ENCODE assay signal across 8 cellular contexts in genomic region chr4:73070072-73070385, GRCh38. TPM values are rescaled to one million over a fixed set of nuclear protein-coding genes. Genes with fewer than 3 reads are reported as not detected.
A peak's percentile ranks its signal among the peaks of the same experiment; 100 is the strongest.
DNase-seq lines count a peak whose midpoint lies in the region; ATAC-seq and TF ChIP-seq lines count a peak whose summit lies in the region.

No MANE protein-coding gene starts in this region.

- DNase-seq in A673 (ENCODE audit: low spot score), result peak; percentile 1
- DNase-seq in RWPE1 (ENCODE audit: low spot score), result no peak
- DNase-seq in fibroblast of the aortic adventitia (ENCODE audit: low read depth), result no peak
- DNase-seq in gastrocnemius medialis, result no peak
- DNase-seq in T-helper 9 cell, result no peak
- DNase-seq in stimulated activated naive CD4-positive, alpha-beta T cell treated with Interleukin-2 at 50 U/mL for 16 hours (lab: John Stamatoyannopoulos, UW), result no peak

- TF ChIP-seq CTCF in A673 (conservative IDR thresholded peaks at IDR 0.05; ENCODE audit: low read depth, low read length) (no peak), RWPE1 (conservative IDR thresholded peaks at IDR 0.05; ENCODE audit: low read depth) (no peak), fibroblast of the aortic adventitia (IDR thresholded peaks at IDR 0.05; ENCODE audit: insufficient read depth, low read length) (no peak), gastrocnemius medialis (IDR thresholded peaks at IDR 0.05 in 4 of 5, conservative IDR thresholded peaks at IDR 0.05 in 1 of 5) (no peak)

- no peaks in the 10 kb centered on the region for H3K9me3 ChIP-seq in A673 (ENCODE audit: low read depth, low read length, poor library complexity, severe bottlenecking)
- no peaks in the 10 kb centered on the region for H3K9me3 ChIP-seq in gastrocnemius medialis

- no peak for TF ChIP-seq POLR2A in gastrocnemius medialis (IDR thresholded peaks at IDR 0.05)

- in situ Hi-C loops in gastrocnemius medialis (cut with MboI; ENCODE audit: low sequenced_read_pairs in 4 of 4), result loop anchor here in 2 of 4 donors (10.0 to 25.0 kb wide), 3 partner anchors 175 to 1092 kb away; partner anchors contain the start of genes ANKRD17 (in 1 of the 2) and MTHFD2L (in 1 of the 2)

- H3K27me3 ChIP-seq in A673 (replicated peaks; ENCODE audit: insufficient read depth, low read depth, low read length, poor library complexity) (no peaks in the 10 kb centered on the region), gastrocnemius medialis (no peaks in the 10 kb centered on the region)

- intact Hi-C loops in A673 (cut with micrococcal nuclease; ENCODE audit: unreplicated experiment) (no loop called here), gastrocnemius medialis (cut with DNase I; ENCODE audit: low total_unique reads) (loop anchor here (5.0 kb wide), 1 partner anchor 52 kb away; no protein-coding TSS in a partner anchor)

- BruUV-seq in A673 (replicated peaks; lab: Mats Ljungman, UMichigan), result TSS peak; percentile 98

- peak overlapping the region; percentile 88 for H3K27ac ChIP-seq in A673 (ENCODE audit: low read depth, low read length, poor library complexity, severe bottlenecking)
- peak overlapping the region; percentile 95 for H3K27ac ChIP-seq in RWPE1
- H3K27ac ChIP-seq in gastrocnemius medialis, result peak overlapping the region; percentile 88 to 94 (median 93)

- H3K4me1 ChIP-seq in A673 (ENCODE audit: insufficient read depth, low read length, poor library complexity, severe bottlenecking) (no peaks in the 10 kb centered on the region), gastrocnemius medialis (peaks cover 5 to 26% of the 10 kb centered on the region in 2 donors)

- H3K4me3 ChIP-seq in A673 (ENCODE audit: low read depth, low read length, poor library complexity, severe bottlenecking), result peak overlapping the region; percentile 63
- H3K4me3 ChIP-seq in fibroblast of the aortic adventitia (ENCODE audit: low read depth, low read length), result peak overlapping the region; percentile 64
- H3K4me3 ChIP-seq in gastrocnemius medialis, result peak overlapping the region; percentile 61 to 92 (median 86)

- H3K36me3 ChIP-seq in A673 (ENCODE audit: insufficient read depth, low read length, poor library complexity, severe bottlenecking) (peaks cover 5% of the 10 kb centered on the region), gastrocnemius medialis (peaks cover 0 to 24% of the 10 kb centered on the region in 2 donors)

- POLR2A ChIA-PET in A673 (lab: Charles Lee; ENCODE audit: low non-redundant PET), result no interaction called here
- POLR2A ChIA-PET in RWPE1 (lab: Yijun Ruan, JAX; ENCODE audit: low non-redundant PET), result no interaction called here

- CTCF ChIA-PET in A673 (lab: Charles Lee) (no interaction called here), RWPE1 (lab: Yijun Ruan, JAX) (interaction anchor here (1.3 kb wide), 1 partner anchor 10 kb away, joined by 4 read pairs; no protein-coding TSS in a partner anchor)

- ATAC-seq in GM18511 (IDR thresholded peaks at IDR 0.05; ENCODE audit: unreplicated experiment) (peak; percentile 22), HG03060 (IDR thresholded peaks at IDR 0.05; ENCODE audit: low read depth, unreplicated experiment) (peak; percentile 9), gastrocnemius medialis (peak; percentile 9 to 15)

RNA-seq across cellular contexts. Expression of gene COX18, which starts 0.5 kb away (rescaled TPM):
- total RNA-seq in A673 (2021) (10.9 and 11.1 TPM in 2 replicates), fibroblast of the aortic adventitia (ENCODE audit: low replicate concordance) (14.5 and 22.9 TPM in 2 replicates), gastrocnemius medialis (10 to 100 TPM in 3 of 4 donors, 1 to 10 TPM in 1; 7.4 to 15.0 (median 12.7) TPM)
